In genomic region chr12:18689781-18690180, GRCh38 we compare ENCODE assay signal across 33 cellular contexts. TPM values are rescaled to one million over a fixed set of nuclear protein-coding genes. Genes with fewer than 3 reads are reported as not detected.
"Had no signal": no experiment of that assay in that cellular context is flagged by ENCODE, and none has a peak within 500 bp of the region (broad histone marks: within the 10 kb centered on the region; RNA-seq: fewer than 3 reads in every experiment).

No MANE protein-coding gene starts in this region.

- ATAC-seq: activated CD4-positive, alpha-beta T cell treated with anti-CD3 and anti-CD28 coated beads for 36 hours; activated CD8-positive, alpha-beta memory T cell treated with anti-CD3 and anti-CD28 coated beads, Interleukin-2, amount 10 ng/mL, durations not matched to agents 7 days and 5 days; activated CD8-positive, alpha-beta T cell treated with anti-CD3 and anti-CD28 coated beads, Interleukin-2, amount 10 ng/mL, durations not matched to agents 7 days and 5 days; activated naive CD4-positive, alpha-beta T cell treated with anti-CD3 and anti-CD28 coated beads, Interleukin-2, amount 50 U/mL, for 72 hours; body of pancreas; right lobe of liver; stimulated activated naive CD8-positive, alpha-beta T cell treated with anti-CD3 and anti-CD28 coated beads, Interleukin-15, Interleukin-2, amounts not matched to agents 100 U/mL and 50 U/mL, for 24 hours had no signal

- H3K27ac Mint-ChIP-seq: activated CD4-positive, alpha-beta T cell treated with anti-CD3 and anti-CD28 coated beads for 36 hours; activated CD8-positive, alpha-beta memory T cell treated with anti-CD3 and anti-CD28 coated beads, Interleukin-2, amount 10 ng/mL, durations not matched to agents 7 days and 5 days; activated CD8-positive, alpha-beta T cell treated with anti-CD3 and anti-CD28 coated beads, Interleukin-2, amount 10 ng/mL, durations not matched to agents 7 days and 5 days; activated naive CD4-positive, alpha-beta T cell treated with anti-CD3 and anti-CD28 coated beads, Interleukin-2, amount 50 U/mL, for 72 hours; mesothelial cell of epicardium; naive B cell; nephron progenitor cell had no signal

- H3K36me3 ChIP-seq: cardiac muscle cell, heart left ventricle, neutrophil, right lobe of liver, thoracic aorta had no signal

- H3K4me3 Mint-ChIP-seq: activated CD4-positive, alpha-beta T cell treated with anti-CD3 and anti-CD28 coated beads for 36 hours; activated CD8-positive, alpha-beta memory T cell treated with anti-CD3 and anti-CD28 coated beads, Interleukin-2, amount 10 ng/mL, durations not matched to agents 7 days and 5 days; activated CD8-positive, alpha-beta T cell treated with anti-CD3 and anti-CD28 coated beads, Interleukin-2, amount 10 ng/mL, durations not matched to agents 7 days and 5 days; mesothelial cell of epicardium; naive B cell; nephron progenitor cell had no signal

- H3K4me1 Mint-ChIP-seq: activated CD4-positive, alpha-beta T cell treated with anti-CD3 and anti-CD28 coated beads for 36 hours; activated CD8-positive, alpha-beta memory T cell treated with anti-CD3 and anti-CD28 coated beads, Interleukin-2, amount 10 ng/mL, durations not matched to agents 7 days and 5 days; naive B cell had no signal

- H3K9me3 ChIP-seq: body of pancreas, heart left ventricle, neutrophil, right lobe of liver, thoracic aorta had no signal

- H3K4me3 ChIP-seq: body of pancreas, cardiac muscle cell, heart left ventricle, right lobe of liver, thoracic aorta had no signal

- H3K27me3 Mint-ChIP-seq: activated CD4-positive, alpha-beta T cell treated with anti-CD3 and anti-CD28 coated beads for 36 hours; activated CD8-positive, alpha-beta memory T cell treated with anti-CD3 and anti-CD28 coated beads, Interleukin-2, amount 10 ng/mL, durations not matched to agents 7 days and 5 days; naive B cell had no signal

- H3K27me3 ChIP-seq: body of pancreas, cardiac muscle cell, heart left ventricle, neutrophil, right lobe of liver had no signal

- FAIRE-seq: endothelial cell of umbilical vein, urothelium cell line had no signal

- H3K36me3 Mint-ChIP-seq: activated CD8-positive, alpha-beta memory T cell treated with anti-CD3 and anti-CD28 coated beads, Interleukin-2, amount 10 ng/mL, durations not matched to agents 7 days and 5 days; activated naive CD4-positive, alpha-beta T cell treated with anti-CD3 and anti-CD28 coated beads, Interleukin-2, amount 50 U/mL, for 72 hours; mesothelial cell of epicardium; naive B cell had no signal

- DNase-seq: activated CD4-positive, alpha-beta T cell treated with anti-CD3 and anti-CD28 coated beads for 36 hours; activated CD4-positive, CD25-positive, alpha-beta regulatory T cell; activated CD8-positive, alpha-beta memory T cell treated with anti-CD3 and anti-CD28 coated beads, Interleukin-2, amount 10 ng/mL, durations not matched to agents 7 days and 5 days; activated CD8-positive, alpha-beta T cell treated with anti-CD3 and anti-CD28 coated beads, Interleukin-2, amount 10 ng/mL, durations not matched to agents 7 days and 5 days; activated naive CD4-positive, alpha-beta T cell; activated T-cell treated with anti-CD3 and anti-CD28 coated beads, Interleukin-2, amount 50 U/mL, for 48 hours; anterior cingulate cortex; body of pancreas; cortex of kidney; foreskin fibroblast; heart left ventricle; left ventricle myocardium superior; naive B cell; nephron progenitor cell; right lobe of liver; stimulated activated CD4-positive, alpha-beta T cell treated with anti-CD3 and anti-CD28 coated beads, Interleukin-12 subunit alpha, Interleukin-12 subunit beta, amount 100 ng/mL, for 4 hours; stimulated activated CD4-positive, alpha-beta T cell treated with anti-CD3 and anti-CD28 coated beads, Interleukin-4, amount 100 ng/mL, for 1 hour; stimulated activated naive CD8-positive, alpha-beta T cell treated with anti-CD3 and anti-CD28 coated beads, Interleukin-15, Interleukin-2, amounts not matched to agents 100 U/mL and 50 U/mL, for 24 hours; T-helper 2 cell; trophoblast cell had no signal

- H3K9me3 Mint-ChIP-seq: nephron progenitor cell had no signal

- H3K4me1 ChIP-seq: body of pancreas, right lobe of liver had no signal

- H3K27ac ChIP-seq: body of pancreas, cardiac muscle cell, neutrophil, right lobe of liver, thoracic aorta had no signal

RNA-seq across cellular contexts. Expression of gene PLCZ1, which starts 48.0 kb away (rescaled TPM):
- total RNA-seq: activated CD4-positive, alpha-beta T cell treated with anti-CD3 and anti-CD28 coated beads for 36 hours; activated CD8-positive, alpha-beta memory T cell treated with anti-CD3 and anti-CD28 coated beads, Interleukin-2, amount 10 ng/mL, durations not matched to agents 7 days and 5 days; activated CD8-positive, alpha-beta T cell treated with anti-CD3 and anti-CD28 coated beads, Interleukin-2, amount 10 ng/mL, durations not matched to agents 7 days and 5 days; activated naive CD4-positive, alpha-beta T cell treated with anti-CD3 and anti-CD28 coated beads, Interleukin-2, amount 50 U/mL, for 72 hours; body of pancreas; cardiac muscle cell; endothelial cell of umbilical vein; esophagus mucosa; left ventricle myocardium superior; lung microvascular endothelial cell; mesothelial cell of epicardium; osteocyte; posterior vena cava; right lobe of liver; skeletal muscle tissue; thoracic aorta had no signal
- polyA plus RNA-seq: cardiac muscle cell, endothelial cell of umbilical vein had no signal

RNA-seq across cellular contexts. Expression of gene CAPZA3, which starts 48.1 kb away (rescaled TPM):
- total RNA-seq: activated CD4-positive, alpha-beta T cell treated with anti-CD3 and anti-CD28 coated beads for 36 hours; activated CD8-positive, alpha-beta memory T cell treated with anti-CD3 and anti-CD28 coated beads, Interleukin-2, amount 10 ng/mL, durations not matched to agents 7 days and 5 days; activated CD8-positive, alpha-beta T cell treated with anti-CD3 and anti-CD28 coated beads, Interleukin-2, amount 10 ng/mL, durations not matched to agents 7 days and 5 days; activated naive CD4-positive, alpha-beta T cell treated with anti-CD3 and anti-CD28 coated beads, Interleukin-2, amount 50 U/mL, for 72 hours; body of pancreas; cardiac muscle cell; cerebellum; endothelial cell of umbilical vein; esophagus mucosa; heart left ventricle; left ventricle myocardium superior; lung microvascular endothelial cell; osteocyte; posterior vena cava; skeletal muscle tissue; thoracic aorta had no signal
- polyA plus RNA-seq: cardiac muscle cell, endothelial cell of umbilical vein, heart left ventricle had no signal
